In the genomic region with DNA sequence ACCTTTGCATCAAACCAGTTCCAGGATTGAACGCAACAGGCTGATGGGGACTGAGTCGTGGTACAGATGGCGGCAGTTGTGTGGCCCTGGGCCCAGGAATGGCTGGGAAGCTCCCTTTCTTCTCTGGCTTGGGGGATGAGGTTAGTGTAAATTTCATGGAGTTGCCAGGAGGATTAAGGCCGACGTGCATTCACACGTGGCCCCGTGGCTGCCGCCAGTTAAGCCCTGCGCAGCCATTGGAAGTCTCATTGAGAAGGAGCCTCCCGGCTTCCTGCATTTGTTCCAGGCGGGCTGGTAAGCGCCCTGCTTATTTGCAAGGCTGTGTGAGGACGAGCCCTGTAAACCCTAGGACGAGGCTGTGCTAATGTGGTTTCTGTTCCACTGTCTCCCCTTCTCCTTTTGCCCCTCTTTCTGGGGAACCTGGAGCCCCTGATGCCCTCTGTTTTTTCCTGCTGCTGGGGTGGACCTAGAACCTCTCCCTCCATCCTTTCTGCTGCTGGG, we compare ENCODE assay signal across 13 cellular contexts. TPM values are rescaled to one million over a fixed set of nuclear protein-coding genes. Genes with fewer than 3 reads are reported as not detected.
DNase-seq lines count a peak whose midpoint lies in the region; TF ChIP-seq lines count a peak whose summit lies in the region.
"Had no signal": no experiment of that assay in that cellular context is flagged by ENCODE, and none has a peak within 500 bp of the region (broad histone marks: within the 10 kb centered on the region; RNA-seq: fewer than 3 reads in every experiment).

No MANE protein-coding gene starts in this region.

- H3K4ac ChIP-seq in mesenchymal stem cell (ENCODE audit: low read depth in 1 of 2, low read length in 2 of 2): peak overlapping the region in 1 of 2 experiments; percentile 66

- peaks cover 24% of the 10 kb centered on the region for H3K4me1 Mint-ChIP-seq in activated CD4-positive, alpha-beta T cell treated with anti-CD3 and anti-CD28 coated beads, Interleukin-2, amount 10 ng/mL, durations not matched to agents 7 days and 5 days

- H3K27ac ChIP-seq in HUES6 (ENCODE audit: low read depth, low read length): peak overlapping the region; percentile 56; the same call in 1 of the 2 replicates
- peak overlapping the region; percentile 2 for H3K27ac ChIP-seq in mesenchymal stem cell (ENCODE audit: low read length, poor library complexity, severe bottlenecking)
- peak overlapping the region in 2 of 4 donors; percentile 48 to 64 for H3K27ac ChIP-seq in tibial nerve
- H3K27ac ChIP-seq: C4-2B had no signal

- POLR2A ChIA-PET in AG04449 (lab: Yijun Ruan, JAX): interaction anchor here (1.1 to 1.6 kb wide), 2 partner anchors 11 to 49 kb away, joined by 3 to 4 read pairs; no protein-coding TSS in a partner anchor
- POLR2A ChIA-PET in activated CD4-positive, alpha-beta T cell treated with anti-CD3 and anti-CD28 coated beads, Interleukin-2, amount 10 ng/mL, durations not matched to agents 7 days and 5 days (lab: Charles Lee): no interaction called here

- peak overlapping the region; percentile 19 for H4K91ac ChIP-seq in mesenchymal stem cell (ENCODE audit: low read length)

- peaks cover 59% of the 10 kb centered on the region for H3K36me3 ChIP-seq in HUES6 (ENCODE audit: control insufficient read depth, insufficient read depth, low read length)
- H3K36me3 ChIP-seq in mesenchymal stem cell (ENCODE audit: control insufficient read depth in 1 of 2, insufficient read depth in 2 of 2, low read depth in 1 of 2, low read length in 2 of 2): peaks cover 4 to 20% of the 10 kb centered on the region in 2 experiments
- H3K36me3 ChIP-seq in tibial nerve: peaks cover 0 to 5% (median 0%) of the 10 kb centered on the region in 3 donors

- H2AFZ ChIP-seq in mesenchymal stem cell (ENCODE audit: low read depth, low read length): no peak overlapping the region

- no peak for TF ChIP-seq CTCF in AG04449 (IDR thresholded peaks at IDR 0.05; ENCODE audit: insufficient read depth, low read length, missing control alignments)
- no peak for TF ChIP-seq CTCF in tibial nerve (IDR thresholded peaks at IDR 0.05)

- H4K8ac ChIP-seq in mesenchymal stem cell (ENCODE audit: low read length): peak overlapping the region; percentile 57

- no peak overlapping the region for H2BK5ac ChIP-seq in mesenchymal stem cell (ENCODE audit: low read depth, low read length, poor library complexity, severe bottlenecking)

- H2BK15ac ChIP-seq in mesenchymal stem cell (ENCODE audit: low read depth, poor library complexity, severe bottlenecking): peak overlapping the region; percentile 5

- H3K4me1 ChIP-seq in HUES6 (ENCODE audit: control insufficient read depth, insufficient read depth, low read length): peaks cover 41% of the 10 kb centered on the region
- peaks cover 35% of the 10 kb centered on the region for H3K4me1 ChIP-seq in mesenchymal stem cell (ENCODE audit: control insufficient read depth, insufficient read depth, low read depth, low read length)
- peaks cover 0 to 61% (median 19%) of the 10 kb centered on the region in 4 donors for H3K4me1 ChIP-seq in tibial nerve

- H3K79me1 ChIP-seq in mesenchymal stem cell (replicated peaks; ENCODE audit: low read length, poor library complexity, severe bottlenecking): no peaks in the 10 kb centered on the region

- H2BK120ac ChIP-seq in mesenchymal stem cell (ENCODE audit: low read depth, low read length): no peak overlapping the region

- H3K4me3 Mint-ChIP-seq in activated CD4-positive, alpha-beta T cell treated with anti-CD3 and anti-CD28 coated beads, Interleukin-2, amount 10 ng/mL, durations not matched to agents 7 days and 5 days: no peak overlapping the region
- H3K4me3 Mint-ChIP-seq: stimulated activated naive CD8-positive, alpha-beta T cell treated with anti-CD3 and anti-CD28 coated beads, Interleukin-15, amount 100 ng/mL, for 72 hours had no signal

- H3K36me3 Mint-ChIP-seq in activated CD4-positive, alpha-beta T cell treated with anti-CD3 and anti-CD28 coated beads, Interleukin-2, amount 10 ng/mL, durations not matched to agents 7 days and 5 days (ENCODE audit: low read depth): no peaks in the 10 kb centered on the region

- peak overlapping the region in 1 of 2 experiments; percentile 51 for H3K23ac ChIP-seq in mesenchymal stem cell (ENCODE audit: low read length in 2 of 2)

- DNase-seq in AG04449 (ENCODE audit: low read depth, low spot score) (no peak), astrocyte of the hippocampus (ENCODE audit: low read depth, low spot score) (peak; percentile 52), mesenchymal stem cell (peak; percentile 58), tibial nerve (ENCODE audit: low spot score in 2 of 2) (no peak)
- DNase-seq in activated CD4-positive, alpha-beta T cell treated with anti-CD3 and anti-CD28 coated beads, Interleukin-2, amount 10 ng/mL, durations not matched to agents 7 days and 5 days: no peak
- DNase-seq in activated effector memory CD4-positive, alpha-beta T cell treated with Interleukin-2 at 50 U/mL for 16 hours: no peak
- DNase-seq in stimulated activated naive CD4-positive, alpha-beta T cell treated with Interleukin-2 at 50 U/mL for 16 hours (lab: John Stamatoyannopoulos, UW): no peak
- DNase-seq: effector memory CD4-positive, alpha-beta T cell; GOT3; NCI-H510A treated with DMSO at 0.1 percent for 48 hours; stimulated activated naive CD8-positive, alpha-beta T cell treated with anti-CD3 and anti-CD28 coated beads, Interleukin-15, amount 100 ng/mL, for 72 hours had no signal

- CTCF ChIA-PET in AG04449 (lab: Yijun Ruan, JAX): no interaction called here
- CTCF ChIA-PET in activated CD4-positive, alpha-beta T cell treated with anti-CD3 and anti-CD28 coated beads, Interleukin-2, amount 10 ng/mL, durations not matched to agents 7 days and 5 days (lab: Charles Lee): no interaction called here

- no peak overlapping the region for H3K27ac Mint-ChIP-seq in activated CD4-positive, alpha-beta T cell treated with anti-CD3 and anti-CD28 coated beads, Interleukin-2, amount 10 ng/mL, durations not matched to agents 7 days and 5 days
- H3K27ac Mint-ChIP-seq: stimulated activated naive CD8-positive, alpha-beta T cell treated with anti-CD3 and anti-CD28 coated beads, Interleukin-15, amount 100 ng/mL, for 72 hours had no signal

- H2AK5ac ChIP-seq in mesenchymal stem cell (ENCODE audit: low read length, severe bottlenecking): peak overlapping the region; percentile 67

- peaks cover 12% of the 10 kb centered on the region for H3K27me3 Mint-ChIP-seq in activated CD4-positive, alpha-beta T cell treated with anti-CD3 and anti-CD28 coated beads, Interleukin-2, amount 10 ng/mL, durations not matched to agents 7 days and 5 days

- H3K27me3 ChIP-seq in HUES6 (ENCODE audit: control insufficient read depth, insufficient read depth, low read length): peaks cover 3% of the 10 kb centered on the region
- H3K27me3 ChIP-seq in mesenchymal stem cell (ENCODE audit: control insufficient read depth in 1 of 2, insufficient read depth in 1 of 2, low read length in 2 of 2): no peaks in the 10 kb centered on the region
- H3K27me3 ChIP-seq in tibial nerve: peaks cover 0 to 25% of the 10 kb centered on the region in 2 donors

- peak overlapping the region; percentile 36 for H3K4me3 ChIP-seq in AG04449 (ENCODE audit: low read depth, low read length)
- H3K4me3 ChIP-seq in HUES6 (ENCODE audit: low read depth, low read length): peak overlapping the region; percentile 40; the same call in 1 of the 2 replicates
- peak overlapping the region in 1 of 2 experiments; percentile 35 for H3K4me3 ChIP-seq in mesenchymal stem cell (ENCODE audit: insufficient read depth in 1 of 2, low read depth in 1 of 2, low read length in 2 of 2)
- peak overlapping the region in 1 of 4 donors; percentile 4 for H3K4me3 ChIP-seq in tibial nerve

- 56% methylated on average over 14 of the region's 14 CpGs for WGBS in mesenchymal stem cell
- WGBS in tibial nerve, 2 donors: 75 to 78% methylated on average over 6 to 14 of the region's 14 CpGs

- peak overlapping the region; percentile 12 to 32 for H2BK12ac ChIP-seq in mesenchymal stem cell (ENCODE audit: low read length in 2 of 2)

- TF ChIP-seq POLR2A in tibial nerve (IDR thresholded peaks at IDR 0.05): no peak

- H3K9me3 ChIP-seq in HUES6 (ENCODE audit: control insufficient read depth, insufficient read depth, low read depth, low read length) (no peaks in the 10 kb centered on the region), mesenchymal stem cell (ENCODE audit: control insufficient read depth, low read length) (no peaks in the 10 kb centered on the region), tibial nerve (no peaks in the 10 kb centered on the region)

- peak overlapping the region; percentile 50 for H3K9ac ChIP-seq in HUES6 (ENCODE audit: low read length)
- H3K9ac ChIP-seq in mesenchymal stem cell (ENCODE audit: low read length): peak overlapping the region; percentile 92

- peak overlapping the region in 1 of 2 experiments; percentile 53 for H3K14ac ChIP-seq in mesenchymal stem cell (ENCODE audit: low read length in 2 of 2)

- peak overlapping the region; percentile 29 to 81 for H3K18ac ChIP-seq in mesenchymal stem cell (ENCODE audit: low read depth in 1 of 2, low read length in 2 of 2)

- no peak for TF ChIP-seq EP300 in tibial nerve (IDR thresholded peaks at IDR 0.05)

- no peaks in the 10 kb centered on the region for H3K9me3 Mint-ChIP-seq in activated CD4-positive, alpha-beta T cell treated with anti-CD3 and anti-CD28 coated beads, Interleukin-2, amount 10 ng/mL, durations not matched to agents 7 days and 5 days
- H3K9me3 Mint-ChIP-seq: stimulated activated naive CD8-positive, alpha-beta T cell treated with anti-CD3 and anti-CD28 coated beads, Interleukin-15, amount 100 ng/mL, for 72 hours had no signal

- H3K4me2 ChIP-seq in mesenchymal stem cell (ENCODE audit: low read length, poor library complexity, severe bottlenecking): peak overlapping the region; percentile 2

RNA-seq across cellular contexts. Expression of gene FSCN1, which starts 5.7 kb away (rescaled TPM):
- polyA plus RNA-seq in mesenchymal stem cell (2013, experiment 1 of 2): 241 TPM
- polyA plus RNA-seq in mesenchymal stem cell (2013, experiment 2 of 2): 235 TPM
- 1 to 10 TPM; 4.2 to 4.6 TPM for total RNA-seq in activated CD4-positive, alpha-beta T cell treated with anti-CD3 and anti-CD28 coated beads, Interleukin-2, amount 10 ng/mL, durations not matched to agents 7 days and 5 days
- total RNA-seq in tibial nerve: 100 to 1,000 TPM in 3 of 4 donors, 10 to 100 TPM in 1; 88.8 to 197 (median 145) TPM

Comparison
In these comparisons a context has a peak if more than half of its experiments do, and no peak if none do; other contexts are left out.
1. DNase-seq: peak in astrocyte of the hippocampus (single experiment) and mesenchymal stem cell (single experiment); none in AG04449 (single experiment), activated CD4-positive, alpha-beta T cell treated with anti-CD3 and anti-CD28 coated beads, Interleukin-2, amount 10 ng/mL, durations not matched to agents 7 days and 5 days (single experiment), activated effector memory CD4-positive, alpha-beta T cell treated with Interleukin-2 at 50 U/mL for 16 hours (single experiment), tibial nerve (0 of 2) and stimulated activated naive CD4-positive, alpha-beta T cell treated with Interleukin-2 at 50 U/mL for 16 hours (single experiment).
2. RNA of gene FSCN1, which starts 5.7 kb away (total RNA-seq): 88.8 to 197 TPM in tibial nerve; 4.2 to 4.6 TPM in activated CD4-positive, alpha-beta T cell treated with anti-CD3 and anti-CD28 coated beads, Interleukin-2, amount 10 ng/mL, durations not matched to agents 7 days and 5 days; every median in the first group is over 10 times any median in the second.